ENCODE assay signal across 8 cellular contexts in the genomic region with DNA sequence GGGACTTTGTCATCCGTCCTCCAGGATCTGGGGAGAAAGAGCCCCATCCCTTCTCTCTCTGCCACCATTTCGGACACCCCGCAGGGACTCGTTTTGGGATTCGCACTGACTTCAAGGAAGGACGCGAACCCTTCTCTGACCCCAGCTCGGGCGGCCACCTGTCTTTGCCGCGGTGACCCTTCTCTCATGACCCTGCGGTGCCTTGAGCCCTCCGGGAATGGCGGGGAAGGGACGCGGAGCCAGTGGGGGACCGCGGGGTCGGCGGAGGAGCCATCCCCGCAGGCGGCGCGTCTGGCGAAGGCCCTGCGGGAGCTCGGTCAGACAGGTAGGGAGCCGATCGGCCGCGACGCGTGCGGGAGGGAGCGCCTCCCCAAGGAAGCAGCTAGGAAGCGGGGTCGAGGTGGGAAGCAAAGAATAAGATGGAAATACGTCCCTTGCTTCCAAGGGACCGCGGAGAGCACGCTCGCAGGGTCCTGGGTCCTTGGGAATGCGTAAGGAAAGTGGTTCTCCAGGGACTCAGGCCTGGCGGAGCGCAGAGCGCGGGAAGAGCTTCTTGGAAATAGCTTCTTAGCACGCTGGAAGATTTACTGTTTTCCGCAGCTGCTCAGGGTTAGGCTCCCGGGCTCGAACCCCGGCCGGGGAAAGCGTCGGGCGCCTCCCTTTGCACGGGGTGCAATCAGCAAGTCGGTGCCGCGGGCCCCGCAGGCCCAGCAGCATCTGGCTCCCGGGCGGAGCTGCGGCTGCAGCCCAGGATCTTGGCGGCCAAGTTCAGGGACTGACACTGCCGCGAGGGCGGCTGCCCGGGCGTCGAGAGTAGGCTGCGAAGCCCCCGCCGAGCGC. TPM values are rescaled to one million over a fixed set of nuclear protein-coding genes. Genes with fewer than 3 reads are reported as not detected.
DNase-seq lines count a peak whose midpoint lies in the region; ATAC-seq and TF ChIP-seq lines count a peak whose summit lies in the region.

No MANE protein-coding gene starts in this region.

- peaks cover 11% of the 10 kb centered on the region for H3K36me3 Mint-ChIP-seq in activated T-cell treated with anti-CD3 and anti-CD28 coated beads, Interleukin-2, amount 50 U/mL, for 4 hours (ENCODE audit: insufficient read depth)
- H3K36me3 Mint-ChIP-seq in osteocyte (ENCODE audit: unreplicated experiment): peaks cover 12% of the 10 kb centered on the region

- H3K9me3 ChIP-seq in gastroesophageal sphincter: no peaks in the 10 kb centered on the region

- ATAC-seq in activated T-cell treated with anti-CD3 and anti-CD28 coated beads, Interleukin-2, amount 50 U/mL, for 4 hours: no peak
- ATAC-seq in gastroesophageal sphincter (no peak), GM19455 (IDR thresholded peaks at IDR 0.05; ENCODE audit: unreplicated experiment) (no peak), HG03469 (IDR thresholded peaks at IDR 0.05; ENCODE audit: unreplicated experiment) (no peak)

- H3K4me3 ChIP-seq in gastroesophageal sphincter: peak overlapping the region; percentile 50 to 76

- peaks cover 41% of the 10 kb centered on the region for H3K4me1 Mint-ChIP-seq in activated T-cell treated with anti-CD3 and anti-CD28 coated beads, Interleukin-2, amount 50 U/mL, for 4 hours (ENCODE audit: low read depth)
- peaks cover 33% of the 10 kb centered on the region for H3K4me1 Mint-ChIP-seq in osteocyte (ENCODE audit: unreplicated experiment)

- TF ChIP-seq CTCF in gastroesophageal sphincter (IDR thresholded peaks at IDR 0.05) (peak in 1 of 4 experiments; percentile 20), osteocyte (IDR thresholded peaks at IDR 0.05) (no peak)

- H3K27ac ChIP-seq in gastroesophageal sphincter: peak overlapping the region in 3 of 4 donors; percentile 89 to 98 (median 95)

- H3K27me3 ChIP-seq in gastroesophageal sphincter: peaks cover 3% of the 10 kb centered on the region

- peaks cover 2% of the 10 kb centered on the region for H3K27me3 Mint-ChIP-seq in activated T-cell treated with anti-CD3 and anti-CD28 coated beads, Interleukin-2, amount 50 U/mL, for 4 hours (ENCODE audit: low read depth)
- H3K27me3 Mint-ChIP-seq in osteocyte (ENCODE audit: unreplicated experiment): no peaks in the 10 kb centered on the region

- peaks cover 0 to 20% of the 10 kb centered on the region in 2 donors for H3K36me3 ChIP-seq in gastroesophageal sphincter

- TF ChIP-seq POLR2A in gastroesophageal sphincter (IDR thresholded peaks at IDR 0.05): no peak

- H3K4me3 Mint-ChIP-seq in activated T-cell treated with anti-CD3 and anti-CD28 coated beads, Interleukin-2, amount 50 U/mL, for 4 hours: peak overlapping the region; percentile 90
- H3K4me3 Mint-ChIP-seq in osteocyte (ENCODE audit: unreplicated experiment): peak overlapping the region; percentile 88

- 0% methylated on average over 21 of the region's 75 CpGs; no CpG with 5 or more reads in 1 of the 2 donors for WGBS in gastroesophageal sphincter (ENCODE audit: low coverage in 1 of 2), 2 donors

- DNase-seq in NCI-H2227 (lab: John Stamatoyannopoulos, UW; ENCODE audit: unreplicated experiment) (peak; percentile 66), NCI-H2227 treated with DMSO at 0.1 percent for 48 hours (lab: John Stamatoyannopoulos, UW) (no peak), osteocyte (ENCODE audit: extremely low spot score, unreplicated experiment) (no peak), NCI-H2171 treated with DMSO at 0.1 percent for 48 hours (lab: John Stamatoyannopoulos, UW) (no peak)
- DNase-seq in activated T-cell treated with anti-CD3 and anti-CD28 coated beads, Interleukin-2, amount 50 U/mL, for 4 hours: peak; percentile 15

- H3K4me1 ChIP-seq in gastroesophageal sphincter: peaks cover 0 to 32% (median 0%) of the 10 kb centered on the region in 3 donors

- H3K27ac Mint-ChIP-seq in osteocyte (ENCODE audit: unreplicated experiment): peak overlapping the region; percentile 91

- no peak for TF ChIP-seq EP300 in gastroesophageal sphincter (IDR thresholded peaks at IDR 0.05)

- H3K9me3 Mint-ChIP-seq in activated T-cell treated with anti-CD3 and anti-CD28 coated beads, Interleukin-2, amount 50 U/mL, for 4 hours: no peaks in the 10 kb centered on the region
- no peaks in the 10 kb centered on the region for H3K9me3 Mint-ChIP-seq in osteocyte (ENCODE audit: unreplicated experiment)

RNA-seq across cellular contexts. Expression of a gene that starts 0.5 kb away (rescaled TPM):
- total RNA-seq in activated T-cell treated with anti-CD3 and anti-CD28 coated beads, Interleukin-2, amount 50 U/mL, for 4 hours: 10 to 100 TPM in 1 of 3 donors, 1 to 10 TPM in 2; 6.5 to 10.9 (median 8.6) TPM
- total RNA-seq in gastroesophageal sphincter (10 to 100 TPM; 17.6 to 49.4 (median 31.4) TPM), osteocyte (28.1 and 31.1 TPM in 2 replicates)

Comparison
In these comparisons a context has a peak if more than half of its experiments do, and no peak if none do; other contexts are left out.
1. DNase-seq: peak in NCI-H2227 (single experiment) and activated T-cell treated with anti-CD3 and anti-CD28 coated beads, Interleukin-2, amount 50 U/mL, for 4 hours (single experiment); none in NCI-H2227 treated with DMSO at 0.1 percent for 48 hours (single experiment), osteocyte (single experiment) and NCI-H2171 treated with DMSO at 0.1 percent for 48 hours (single experiment).